Comparison of ENCODE assay signal across 20 cellular contexts in the genomic region with DNA sequence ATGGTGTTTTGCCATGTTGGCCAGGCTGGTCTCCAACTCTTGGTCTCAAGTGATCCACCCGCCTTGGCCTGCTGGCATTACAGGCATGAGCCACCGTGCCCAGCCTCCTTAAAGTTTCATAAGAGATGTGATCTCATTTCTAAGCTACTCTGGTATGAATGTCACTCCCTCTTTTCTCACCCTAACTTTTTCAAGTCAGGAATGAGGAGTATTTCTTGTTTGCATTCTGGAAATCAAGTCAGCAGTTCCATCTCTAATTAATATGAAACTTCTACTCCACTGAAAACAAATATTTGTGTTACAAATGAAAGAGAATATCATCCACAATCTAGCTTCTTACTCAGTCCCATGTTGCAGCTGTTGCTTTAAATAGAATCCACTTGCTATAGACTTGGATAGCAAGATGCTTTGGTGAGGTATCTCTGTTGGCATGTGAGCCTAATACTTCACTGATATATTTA.
DNase-seq lines count a peak whose midpoint lies in the region; ATAC-seq and TF ChIP-seq lines count a peak whose summit lies in the region.
"Had no signal": no experiment of that assay in that cellular context is flagged by ENCODE, and none has a peak within 500 bp of the region (broad histone marks: within the 10 kb centered on the region; RNA-seq: fewer than 3 reads in every experiment).

No MANE protein-coding gene starts in this region.

- H2AK5ac ChIP-seq in trophoblast cell (ENCODE audit: low read length), result no peak overlapping the region

- H3K79me2 ChIP-seq in trophoblast cell (ENCODE audit: control insufficient read depth, insufficient read depth, low read length, poor library complexity), result no peaks in the 10 kb centered on the region

- H3K79me1 ChIP-seq in trophoblast cell (ENCODE audit: low read length), result peaks cover 7% of the 10 kb centered on the region

- H2AFZ ChIP-seq in trophoblast cell (ENCODE audit: insufficient read depth, low read length, poor library complexity), result no peak overlapping the region

- no peaks in the 10 kb centered on the region for H3K27me3 ChIP-seq in BJ (ENCODE audit: control insufficient read depth, insufficient read depth, low read length)
- H3K27me3 ChIP-seq in RWPE2 (ENCODE audit: insufficient read depth, poor library complexity, severe bottlenecking), result no peaks in the 10 kb centered on the region
- H3K27me3 ChIP-seq in trophoblast cell (ENCODE audit: insufficient read depth, low read length), result no peaks in the 10 kb centered on the region
- no peaks in the 10 kb centered on the region for H3K27me3 ChIP-seq in naive thymus-derived CD4-positive, alpha-beta T cell (ENCODE audit: control insufficient read depth in 2 of 2, insufficient read depth in 2 of 2, low read length in 2 of 2)
- H3K27me3 ChIP-seq: ascending aorta, foreskin keratinocyte, neutrophil, SJSA1 had no signal

- no peaks in the 10 kb centered on the region for H3K9me3 Mint-ChIP-seq in naive thymus-derived CD4-positive, alpha-beta T cell

- no peak overlapping the region for H2BK120ac ChIP-seq in trophoblast cell (ENCODE audit: insufficient read depth, low read length, poor library complexity)

- POLR2A ChIA-PET in BJ (lab: Charles Lee), result interaction anchor here (1.0 to 1.3 kb wide), 3 partner anchors 16 to 45 kb away, joined by 3 to 4 read pairs (median 3); no protein-coding TSS in a partner anchor
- POLR2A ChIA-PET in naive thymus-derived CD4-positive, alpha-beta T cell (lab: Charles Lee), result interaction anchor here (1.2 to 16.2 kb wide), 2 partner anchors 7 to 19 kb away, joined by 3 to 214 read pairs; no protein-coding TSS in a partner anchor

- H4K91ac ChIP-seq in trophoblast cell (ENCODE audit: low read depth, low read length), result no peak overlapping the region

- CTCF ChIA-PET in BJ (lab: Yijun Ruan, JAX), result interaction anchor here (1.4 to 2.2 kb wide), 3 partner anchors 17 to 92 kb away, joined by 3 to 5 read pairs (median 5); no protein-coding TSS in a partner anchor
- CTCF ChIA-PET in naive thymus-derived CD4-positive, alpha-beta T cell (lab: Charles Lee), result no interaction called here

- DNase-seq in BJ (ENCODE audit: low read depth) (peak; percentile 69), RWPE2 (ENCODE audit: low spot score) (peak; percentile 44), trophoblast cell (peak in 1 of 2 donors; percentile 58)
- no peak for DNase-seq in stimulated activated CD4-positive, alpha-beta T cell treated with anti-CD3 and anti-CD28 coated beads, Interleukin-1b, Interleukin-23, amount 100 ng/mL, for 48 hours
- no peak for DNase-seq in naive thymus-derived CD4-positive, alpha-beta T cell
- DNase-seq: activated CD8-positive, alpha-beta T cell treated with anti-CD3 and anti-CD28 coated beads, Interleukin-2, amount 10 ng/mL, durations not matched to agents 7 days and 5 days; C1 segment of cervical spinal cord; dermis blood vessel endothelial cell; foreskin keratinocyte; H7; mesendoderm; NCI-H1105 treated with DMSO at 0.1 percent for 48 hours; small intestine; stimulated activated naive CD4-positive, alpha-beta T cell had no signal

- no peak overlapping the region for H4K8ac ChIP-seq in trophoblast cell (ENCODE audit: low read depth, low read length)

- intact Hi-C loops in naive thymus-derived CD4-positive, alpha-beta T cell (cut with micrococcal nuclease), result no loop called here

- H3K4me3 ChIP-seq in BJ (ENCODE audit: low read depth, low read length), result no peak overlapping the region
- H3K4me3 ChIP-seq in RWPE2 (ENCODE audit: severe bottlenecking), result no peak overlapping the region
- H3K4me3 ChIP-seq in trophoblast cell (ENCODE audit: low read depth, low read length), result no peak overlapping the region
- no peak overlapping the region for H3K4me3 ChIP-seq in naive thymus-derived CD4-positive, alpha-beta T cell (ENCODE audit: low read length)
- H3K4me3 ChIP-seq: ascending aorta, SJSA1 had no signal

- no peak overlapping the region for H3K18ac ChIP-seq in trophoblast cell (ENCODE audit: low read length)

- H3K14ac ChIP-seq in trophoblast cell (ENCODE audit: low read length), result no peak overlapping the region

- peaks cover 38% of the 10 kb centered on the region for H3K4me1 ChIP-seq in RWPE2 (ENCODE audit: insufficient read depth, poor library complexity, severe bottlenecking)
- H3K4me1 ChIP-seq in trophoblast cell (ENCODE audit: control insufficient read depth in 1 of 2, insufficient read depth in 2 of 2, low read length in 2 of 2), result peaks cover 7 to 8% of the 10 kb centered on the region in 2 experiments
- peaks cover 8 to 12% of the 10 kb centered on the region in 2 donors for H3K4me1 ChIP-seq in naive thymus-derived CD4-positive, alpha-beta T cell (ENCODE audit: control insufficient read depth in 2 of 2, insufficient read depth in 2 of 2, low read length in 2 of 2)

- H3K4me2 ChIP-seq in trophoblast cell (ENCODE audit: low read length), result no peak overlapping the region

- H3K36me3 Mint-ChIP-seq in naive thymus-derived CD4-positive, alpha-beta T cell, result peaks cover 0 to 4% (median 0%) of the 10 kb centered on the region in 5 donors

- no peak overlapping the region for H2BK5ac ChIP-seq in trophoblast cell (ENCODE audit: low read depth, low read length, poor library complexity)

- H3K36me3 ChIP-seq in BJ (ENCODE audit: control insufficient read depth, insufficient read depth, low read length), result no peaks in the 10 kb centered on the region
- no peaks in the 10 kb centered on the region for H3K36me3 ChIP-seq in RWPE2 (ENCODE audit: low read depth)
- no peaks in the 10 kb centered on the region for H3K36me3 ChIP-seq in trophoblast cell (ENCODE audit: control insufficient read depth in 1 of 2, insufficient read depth in 2 of 2, low read length in 2 of 2)
- H3K36me3 ChIP-seq in naive thymus-derived CD4-positive, alpha-beta T cell (ENCODE audit: control insufficient read depth in 2 of 3, insufficient read depth in 3 of 3, low read length in 3 of 3), result no peaks in the 10 kb centered on the region
- H3K36me3 ChIP-seq: ascending aorta, neutrophil, SJSA1 had no signal

- H3K4me3 Mint-ChIP-seq in naive thymus-derived CD4-positive, alpha-beta T cell, result no peak overlapping the region
- H3K4me3 Mint-ChIP-seq: activated CD8-positive, alpha-beta T cell treated with anti-CD3 and anti-CD28 coated beads, Interleukin-2, amount 10 ng/mL, durations not matched to agents 7 days and 5 days had no signal

- H2BK12ac ChIP-seq in trophoblast cell (ENCODE audit: low read length), result peak overlapping the region; percentile 68

- no peak overlapping the region for H4K12ac ChIP-seq in trophoblast cell (ENCODE audit: low read depth, low read length)

- H3K4ac ChIP-seq in trophoblast cell (ENCODE audit: low read depth, low read length), result no peak overlapping the region

- TF ChIP-seq CTCF in BJ (IDR thresholded peaks at IDR 0.05; ENCODE audit: insufficient read depth, low read depth, low read length), result no peak
- no peak for TF ChIP-seq CTCF in RWPE2 (IDR thresholded peaks at IDR 0.05; ENCODE audit: poor library complexity, severe bottlenecking)

- WGBS in trophoblast cell (ENCODE audit: extremely low coverage, insufficient coverage, insufficient read length), result no CpG with 5 or more reads among the region's 2 CpGs

- no peak overlapping the region for H3K27ac Mint-ChIP-seq in naive thymus-derived CD4-positive, alpha-beta T cell
- H3K27ac Mint-ChIP-seq: activated CD8-positive, alpha-beta T cell treated with anti-CD3 and anti-CD28 coated beads, Interleukin-2, amount 10 ng/mL, durations not matched to agents 7 days and 5 days had no signal

- H3K27ac ChIP-seq in RWPE2 (ENCODE audit: poor library complexity, severe bottlenecking) (peak overlapping the region; percentile 21), trophoblast cell (ENCODE audit: low read depth, low read length) (no peak overlapping the region)
- H3K27ac ChIP-seq in naive thymus-derived CD4-positive, alpha-beta T cell (ENCODE audit: low read depth, low read length), result no peak overlapping the region
- H3K27ac ChIP-seq: ascending aorta, foreskin keratinocyte, neutrophil, SJSA1 had no signal

- no peak overlapping the region for H3K9ac ChIP-seq in trophoblast cell (ENCODE audit: low read length)

- no peaks in the 10 kb centered on the region for H3K9me3 ChIP-seq in RWPE2 (ENCODE audit: severe bottlenecking)
- peaks cover 1% of the 10 kb centered on the region for H3K9me3 ChIP-seq in trophoblast cell (ENCODE audit: insufficient read depth, low read depth, low read length)
- H3K9me3 ChIP-seq in naive thymus-derived CD4-positive, alpha-beta T cell (ENCODE audit: control insufficient read depth in 2 of 3, low read length in 3 of 3), result no peaks in the 10 kb centered on the region
- H3K9me3 ChIP-seq: ascending aorta, neutrophil, SJSA1 had no signal

- H3K27me3 Mint-ChIP-seq in naive thymus-derived CD4-positive, alpha-beta T cell, result no peaks in the 10 kb centered on the region

- ATAC-seq in RWPE2 (ENCODE audit: low read depth) (no peak; the same call in 2 of the 3 replicates), esophagus mucosa (peak; percentile 63), GM18868 (IDR thresholded peaks at IDR 0.05; ENCODE audit: unreplicated experiment) (no peak), HG03354 (IDR thresholded peaks at IDR 0.05; ENCODE audit: poor library complexity, severe bottlenecking, unreplicated experiment) (no peak)
- no peak for ATAC-seq in naive thymus-derived CD4-positive, alpha-beta T cell
- ATAC-seq: activated CD8-positive, alpha-beta T cell treated with anti-CD3 and anti-CD28 coated beads, Interleukin-2, amount 10 ng/mL, durations not matched to agents 7 days and 5 days; foreskin keratinocyte had no signal

- H3K23ac ChIP-seq in trophoblast cell (ENCODE audit: low read length), result no peak overlapping the region

- H3K4me1 Mint-ChIP-seq in naive thymus-derived CD4-positive, alpha-beta T cell, result peaks cover 10 to 35% (median 23%) of the 10 kb centered on the region in 7 donors

Comparison
In these comparisons a context has a peak if more than half of its experiments do, and no peak if none do; other contexts are left out.
1. DNase-seq: peak in BJ (single experiment) and RWPE2 (single experiment); none in stimulated activated CD4-positive, alpha-beta T cell treated with anti-CD3 and anti-CD28 coated beads, Interleukin-1b, Interleukin-23, amount 100 ng/mL, for 48 hours (single experiment) and naive thymus-derived CD4-positive, alpha-beta T cell (0 of 9).